In the genomic region with DNA sequence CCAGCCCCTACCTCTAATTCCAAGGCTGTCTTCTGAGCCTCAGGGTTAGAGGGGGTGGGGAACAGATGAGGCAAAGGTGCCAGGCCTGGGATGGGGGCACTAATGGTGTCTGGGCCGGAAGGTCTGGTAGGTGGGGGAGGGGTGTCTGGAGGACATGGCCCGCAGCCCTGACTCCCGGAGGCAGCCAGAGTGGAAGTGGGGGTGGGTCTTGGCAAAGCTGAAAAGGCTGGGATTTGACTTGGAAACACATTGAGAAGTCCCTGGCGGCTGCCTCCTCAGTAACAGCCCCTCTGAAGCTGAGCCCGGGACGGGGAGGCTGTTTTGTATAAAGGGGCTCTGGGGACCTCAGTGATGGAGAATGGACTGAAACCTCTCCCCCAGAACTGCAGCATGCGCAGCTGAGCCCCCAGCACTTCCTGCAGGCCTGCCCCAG, we compare ENCODE assay signal across 14 cellular contexts. TPM values are rescaled to one million over a fixed set of nuclear protein-coding genes. Genes with fewer than 3 reads are reported as not detected.
DNase-seq lines count a peak whose midpoint lies in the region; ATAC-seq and TF ChIP-seq lines count a peak whose summit lies in the region.
"Had no signal": no experiment of that assay in that cellular context is flagged by ENCODE, and none has a peak within 500 bp of the region (broad histone marks: within the 10 kb centered on the region; RNA-seq: fewer than 3 reads in every experiment).

No MANE protein-coding gene starts in this region.

- H3K36me3 Mint-ChIP-seq in WTC11: no peaks in the 10 kb centered on the region

- peak; percentile 33 for DNase-seq in WTC11 (ENCODE audit: low spot score)
- peak; percentile 64 to 86 for DNase-seq in heart right ventricle
- no peak for DNase-seq in trophoblast cell
- no peak for DNase-seq in SJCRH30
- DNase-seq in NCI-H2227 treated with DMSO at 0.1 percent for 48 hours (lab: John Stamatoyannopoulos, UW): no peak
- no peak for DNase-seq in activated CD4-positive, alpha-beta T cell treated with anti-CD3 and anti-CD28 coated beads for 1 hour
- DNase-seq: activated CD4-positive, alpha-beta T cell treated with anti-CD3 and anti-CD28 coated beads, Interleukin-2, amount 50 U/mL, for 4 hours; activated effector memory CD4-positive, alpha-beta T cell treated with anti-CD3 and anti-CD28 coated beads, Interleukin-2, amount 50 U/mL, for 16 hours; central memory CD4-positive, alpha-beta T cell; stimulated activated CD4-positive, alpha-beta T cell treated with anti-CD3 and anti-CD28 coated beads, Interleukin-4, amount 100 ng/mL, for 24 hours; stimulated activated naive CD4-positive, alpha-beta T cell treated with Interleukin-2 at 50 U/mL for 16 hours had no signal

- peak overlapping the region; percentile 87 for H3K4ac ChIP-seq in trophoblast cell (ENCODE audit: low read depth, low read length)

- CTCF ChIA-PET in WTC11 (lab: Charles Lee): interaction anchor here (0.6 to 2.7 kb wide), 13 partner anchors 9 to 148 kb away, joined by 3 to 14 read pairs (median 4); a partner anchor contains a TSS

- peak overlapping the region; percentile 100 for H4K91ac ChIP-seq in trophoblast cell (ENCODE audit: low read depth, low read length)

- WGBS in heart right ventricle, 2 donors: 20 to 32% methylated on average over 7 of the region's 7 CpGs
- no CpG with 5 or more reads among the region's 7 CpGs for WGBS in trophoblast cell (ENCODE audit: extremely low coverage, insufficient coverage, insufficient read length)
- WGBS in urinary bladder: 17% methylated on average over 7 of the region's 7 CpGs

- H3K4me2 ChIP-seq in trophoblast cell (ENCODE audit: low read length): peak overlapping the region; percentile 37

- peaks cover 24% of the 10 kb centered on the region for H3K4me1 Mint-ChIP-seq in WTC11

- peak overlapping the region; percentile 99 for H2BK5ac ChIP-seq in trophoblast cell (ENCODE audit: low read depth, low read length, poor library complexity)

- H3K9me3 ChIP-seq in heart right ventricle (no peaks in the 10 kb centered on the region), trophoblast cell (ENCODE audit: insufficient read depth, low read depth, low read length) (no peaks in the 10 kb centered on the region), SJCRH30 (replicated peaks) (no peaks in the 10 kb centered on the region)

- no peak overlapping the region for H3K4me3 Mint-ChIP-seq in WTC11
- H3K4me3 Mint-ChIP-seq: CD4-positive, alpha-beta T cell; T-helper 1 cell treated with Interleukin-12 subunit alpha and Interleukin-12 subunit beta and Interleukin-4 antibody, amounts not matched to agents 30 μg/mL and 1 μg/mL, for 36 hours had no signal

- no peaks in the 10 kb centered on the region for H3K9me3 Mint-ChIP-seq in WTC11
- H3K9me3 Mint-ChIP-seq: CD4-positive, alpha-beta T cell; T-helper 1 cell treated with Interleukin-12 subunit alpha and Interleukin-12 subunit beta and Interleukin-4 antibody, amounts not matched to agents 30 μg/mL and 1 μg/mL, for 36 hours had no signal

- intact Hi-C loops in heart right ventricle (cut with DNase I): loop anchor here in 5 of 10 donors (1.0 to 5.0 kb wide), 5 partner anchors 36 to 66 kb away; a partner anchor contains a TSS

- peak overlapping the region; percentile 57 for H4K8ac ChIP-seq in trophoblast cell (ENCODE audit: low read depth, low read length)

- H3K14ac ChIP-seq in trophoblast cell (ENCODE audit: low read length): peak overlapping the region; percentile 96

- no peak overlapping the region for H3K27ac Mint-ChIP-seq in WTC11
- H3K27ac Mint-ChIP-seq: CD4-positive, alpha-beta T cell; T-helper 1 cell treated with Interleukin-12 subunit alpha and Interleukin-12 subunit beta and Interleukin-4 antibody, amounts not matched to agents 30 μg/mL and 1 μg/mL, for 36 hours had no signal

- peak overlapping the region; percentile 1 for H2AFZ ChIP-seq in trophoblast cell (ENCODE audit: insufficient read depth, low read length, poor library complexity)

- peak overlapping the region; percentile 48 for H4K12ac ChIP-seq in trophoblast cell (ENCODE audit: low read depth, low read length)

- H3K79me1 ChIP-seq in trophoblast cell (ENCODE audit: low read length): peaks cover 59% of the 10 kb centered on the region

- H2AK5ac ChIP-seq in trophoblast cell (ENCODE audit: low read length): no peak overlapping the region

- H2BK12ac ChIP-seq in trophoblast cell (ENCODE audit: low read length): peak overlapping the region; percentile 75

- ATAC-seq in WTC11 (peak; percentile 56), heart right ventricle (peak; percentile 41 to 80 (median 74))

- no peaks in the 10 kb centered on the region for H3K27me3 ChIP-seq in heart right ventricle
- H3K27me3 ChIP-seq in trophoblast cell (ENCODE audit: insufficient read depth, low read length): no peaks in the 10 kb centered on the region
- no peaks in the 10 kb centered on the region for H3K27me3 ChIP-seq in SJCRH30

- H3K27ac ChIP-seq in heart right ventricle: peak overlapping the region in 9 of 10 donors; percentile 17 to 90 (median 74)
- peak overlapping the region; percentile 85 for H3K27ac ChIP-seq in trophoblast cell (ENCODE audit: low read depth, low read length)
- H3K27ac ChIP-seq in urinary bladder (ENCODE audit: low read depth): peak overlapping the region; percentile 55
- no peak overlapping the region for H3K27ac ChIP-seq in SJCRH30

- no peak for TF ChIP-seq CTCF in WTC11 (IDR thresholded peaks at IDR 0.05)
- peak in 1 of 9 donors; percentile 6 for TF ChIP-seq CTCF in heart right ventricle (IDR thresholded peaks at IDR 0.05)

- H3K36me3 ChIP-seq in heart right ventricle (no peaks in the 10 kb centered on the region), trophoblast cell (ENCODE audit: control insufficient read depth in 1 of 2, insufficient read depth in 2 of 2, low read length in 2 of 2) (no peaks in the 10 kb centered on the region), urinary bladder (ENCODE audit: insufficient read depth) (no peaks in the 10 kb centered on the region), SJCRH30 (no peaks in the 10 kb centered on the region)

- H3K4me3 ChIP-seq in heart right ventricle: no peak overlapping the region
- no peak overlapping the region for H3K4me3 ChIP-seq in trophoblast cell (ENCODE audit: low read depth, low read length)
- no peak overlapping the region for H3K4me3 ChIP-seq in urinary bladder (ENCODE audit: low read depth, low read length)
- no peak overlapping the region for H3K4me3 ChIP-seq in SJCRH30

- no peaks in the 10 kb centered on the region; the same call in 1 of the 2 replicates for H3K27me3 Mint-ChIP-seq in WTC11 (ENCODE audit: low read depth)
- H3K27me3 Mint-ChIP-seq: CD4-positive, alpha-beta T cell had no signal

- H3K79me2 ChIP-seq in trophoblast cell (ENCODE audit: control insufficient read depth, insufficient read depth, low read length, poor library complexity): peaks cover 18% of the 10 kb centered on the region

- H3K4me1 ChIP-seq in heart right ventricle (peaks cover 40 to 70% (median 68%) of the 10 kb centered on the region in 9 donors), trophoblast cell (ENCODE audit: control insufficient read depth in 1 of 2, insufficient read depth in 2 of 2, low read length in 2 of 2) (peaks cover 46 to 63% of the 10 kb centered on the region in 2 experiments), urinary bladder (ENCODE audit: insufficient read depth) (no peaks in the 10 kb centered on the region), SJCRH30 (peaks cover 50% of the 10 kb centered on the region)

- POLR2A ChIA-PET in WTC11 (lab: Charles Lee): interaction anchor here (1.2 kb wide), 1 partner anchor 110 kb away, joined by 5 read pairs; a partner anchor contains a TSS

- H3K18ac ChIP-seq in trophoblast cell (ENCODE audit: low read length): peak overlapping the region; percentile 94

- no peak overlapping the region for H3K9ac ChIP-seq in trophoblast cell (ENCODE audit: low read length)

- no peak overlapping the region for H3K23ac ChIP-seq in trophoblast cell (ENCODE audit: low read length)

- peak overlapping the region; percentile 99 for H2BK120ac ChIP-seq in trophoblast cell (ENCODE audit: insufficient read depth, low read length, poor library complexity)

TF ChIP-seq in WTC11, 78 proteins besides CTCF, POLR2A, EP300 and RAD21:
- TF ChIP-seq ZNF138 (CRISPR knock-in tag; conservative IDR thresholded peaks at IDR 0.05) (no peak), EMX1 (CRISPR knock-in tag; IDR thresholded peaks at IDR 0.05) (no peak), ZNF671 (CRISPR knock-in tag; IDR thresholded peaks at IDR 0.05) (no peak), JUN (CRISPR knock-in tag; IDR thresholded peaks at IDR 0.05) (no peak), GRHL2 (CRISPR knock-in tag; IDR thresholded peaks at IDR 0.05; ENCODE audit: insufficient replicate concordance, severe bottlenecking) (no peak)
- TF ChIP-seq, protein P1, sequence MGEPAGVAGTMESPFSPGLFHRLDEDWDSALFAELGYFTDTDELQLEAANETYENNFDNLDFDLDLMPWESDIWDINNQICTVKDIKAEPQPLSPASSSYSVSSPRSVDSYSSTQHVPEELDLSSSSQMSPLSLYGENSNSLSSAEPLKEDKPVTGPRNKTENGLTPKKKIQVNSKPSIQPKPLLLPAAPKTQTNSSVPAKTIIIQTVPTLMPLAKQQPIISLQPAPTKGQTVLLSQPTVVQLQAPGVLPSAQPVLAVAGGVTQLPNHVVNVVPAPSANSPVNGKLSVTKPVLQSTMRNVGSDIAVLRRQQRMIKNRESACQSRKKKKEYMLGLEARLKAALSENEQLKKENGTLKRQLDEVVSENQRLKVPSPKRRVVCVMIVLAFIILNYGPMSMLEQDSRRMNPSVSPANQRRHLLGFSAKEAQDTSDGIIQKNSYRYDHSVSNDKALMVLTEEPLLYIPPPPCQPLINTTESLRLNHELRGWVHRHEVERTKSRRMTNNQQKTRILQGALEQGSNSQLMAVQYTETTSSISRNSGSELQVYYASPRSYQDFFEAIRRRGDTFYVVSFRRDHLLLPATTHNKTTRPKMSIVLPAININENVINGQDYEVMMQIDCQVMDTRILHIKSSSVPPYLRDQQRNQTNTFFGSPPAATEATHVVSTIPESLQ (CRISPR knock-in tag; IDR thresholded peaks at IDR 0.05): no peak

RNA-seq across cellular contexts. Expression of a gene that starts 49.5 kb away (rescaled TPM):
- total RNA-seq in WTC11 (2021): 2.1 to 2.7 TPM (median 2.6 TPM) in 3 replicates
- total RNA-seq in heart right ventricle: 100 to 1,000 TPM; 589 to 777 (median 703) TPM
- polyA plus RNA-seq in heart right ventricle: 100 to 1,000 TPM; 129 to 344 TPM
- polyA plus RNA-seq in trophoblast cell (2013): 52.3 and 58.9 TPM in 2 replicates
- total RNA-seq in urinary bladder: 6.8 TPM
- 47.2 TPM for polyA plus RNA-seq in urinary bladder
- total RNA-seq in SJCRH30 (2014; rRNA removed; shearing (Covaris generic)): 2.3 and 3.2 TPM in 2 replicates

Comparison
In these comparisons a context has a peak if more than half of its experiments do, and no peak if none do; other contexts are left out.
1. DNase-seq: peak in WTC11 (single experiment) and heart right ventricle (2 of 2); none in trophoblast cell (0 of 2), SJCRH30 (0 of 2), NCI-H2227 treated with DMSO at 0.1 percent for 48 hours (single experiment) and activated CD4-positive, alpha-beta T cell treated with anti-CD3 and anti-CD28 coated beads for 1 hour (single experiment).
2. RNA of a gene that starts 49.5 kb away (total RNA-seq): 589 to 777 TPM in heart right ventricle; 6.8 TPM in urinary bladder (single experiment), 2.3 to 3.2 TPM in SJCRH30 and 2.1 to 2.7 TPM in WTC11; every median in the first group is over 10 times any median in the second.